In the genomic region with DNA sequence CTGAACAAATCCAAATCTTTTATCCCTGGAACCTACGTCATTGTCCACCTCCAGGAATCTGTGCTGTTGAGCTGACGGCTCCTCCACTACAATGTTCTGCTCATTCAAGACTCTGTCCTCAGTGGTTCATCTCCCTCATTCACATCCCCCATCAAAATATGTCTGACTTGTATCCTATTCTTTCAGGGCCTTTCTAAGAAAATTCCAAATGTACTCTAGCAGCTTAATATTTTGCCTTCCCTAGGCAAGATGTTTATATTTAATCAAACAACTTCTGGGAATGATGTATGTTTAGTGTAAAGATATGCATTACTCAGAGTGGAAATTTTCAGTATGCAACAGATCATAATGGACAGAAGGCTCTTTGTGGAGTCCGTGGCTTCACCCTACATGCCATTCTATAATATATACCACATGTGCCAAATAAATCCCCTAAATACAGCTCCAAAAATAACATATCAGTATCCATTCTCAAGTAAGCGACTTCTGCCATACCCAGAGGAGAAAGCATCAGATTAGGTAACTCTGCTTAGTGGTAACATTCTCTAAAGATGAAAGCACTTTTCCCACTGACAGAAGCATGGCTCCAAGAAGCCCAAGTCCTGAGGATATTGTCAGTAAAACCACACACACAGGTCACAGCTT, we compare ENCODE assay signal across 20 cellular contexts.
A peak's percentile ranks its signal among the peaks of the same experiment; 100 is the strongest.
DNase-seq lines count a peak whose midpoint lies in the region; ATAC-seq, FAIRE-seq and TF ChIP-seq lines count a peak whose summit lies in the region.
"Had no signal": no experiment of that assay in that cellular context is flagged by ENCODE, and none has a peak within 500 bp of the region (broad histone marks: within the 10 kb centered on the region; RNA-seq: fewer than 3 reads in every experiment).

No MANE protein-coding gene starts in this region.

- no peaks in the 10 kb centered on the region for H3K36me3 ChIP-seq in bronchial epithelial cell (ENCODE audit: control insufficient read depth, insufficient read depth, low read length)
- no peaks in the 10 kb centered on the region for H3K36me3 ChIP-seq in body of pancreas (replicated peaks in 1 of 2; ENCODE audit: insufficient read depth in 1 of 2, low read depth in 2 of 2)
- H3K36me3 ChIP-seq in upper lobe of right lung: no peaks in the 10 kb centered on the region
- H3K36me3 ChIP-seq: thyroid gland had no signal

- H3K27ac ChIP-seq in body of pancreas (no peak overlapping the region), upper lobe of right lung (no peak overlapping the region)
- H3K27ac ChIP-seq: epithelial cell of prostate, thyroid gland had no signal

- no peak for TF ChIP-seq POLR2A in body of pancreas (IDR thresholded peaks at IDR 0.05)

- intact Hi-C loops in body of pancreas (cut with DNase I): no loop called here
- intact Hi-C loops in upper lobe of right lung (cut with DNase I): no loop called here

- 80 to 91% methylated on average over 4 of the region's 4 CpGs for WGBS in body of pancreas, 2 donors

- peaks cover 5% of the 10 kb centered on the region for H3K4me1 ChIP-seq in body of pancreas
- no peaks in the 10 kb centered on the region for H3K4me1 ChIP-seq in upper lobe of right lung

- TF ChIP-seq CTCF in bronchial epithelial cell (IDR thresholded peaks at IDR 0.05; ENCODE audit: insufficient read depth, low read length, severe bottlenecking) (no peak), body of pancreas (IDR thresholded peaks at IDR 0.05) (no peak), upper lobe of right lung (IDR thresholded peaks at IDR 0.05) (no peak)

- no peak for ATAC-seq in GM21528 (IDR thresholded peaks at IDR 0.05; ENCODE audit: low FRiP score, unreplicated experiment)
- no peak for ATAC-seq in body of pancreas
- ATAC-seq in upper lobe of right lung: no peak
- ATAC-seq: GM23338, left ventricle myocardium superior, natural killer cell had no signal

- H3K4me3 ChIP-seq in bronchial epithelial cell (ENCODE audit: low read depth, low read length): no peak overlapping the region
- no peak overlapping the region for H3K4me3 ChIP-seq in body of pancreas
- H3K4me3 ChIP-seq in upper lobe of right lung: no peak overlapping the region
- H3K4me3 ChIP-seq: GM23338, thyroid gland had no signal

- H3K27me3 ChIP-seq in bronchial epithelial cell (ENCODE audit: control insufficient read depth, insufficient read depth, low read length): no peaks in the 10 kb centered on the region
- no peaks in the 10 kb centered on the region for H3K27me3 ChIP-seq in body of pancreas
- H3K27me3 ChIP-seq in upper lobe of right lung: no peaks in the 10 kb centered on the region
- H3K27me3 ChIP-seq: thyroid gland had no signal

- H3K9me3 ChIP-seq in body of pancreas (no peaks in the 10 kb centered on the region), upper lobe of right lung (no peaks in the 10 kb centered on the region)
- H3K9me3 ChIP-seq: thyroid gland had no signal

- FAIRE-seq in bronchial epithelial cell (lab: Jason Lieb, UNC): no peak

- DNase-seq in AG08396 (ENCODE audit: low spot score) (peak; percentile 48), HS-5 (ENCODE audit: low read depth) (peak; percentile 86), bronchial epithelial cell (ENCODE audit: low read depth) (peak; percentile 29), hepatic stellate cell (ENCODE audit: low spot score) (peak; percentile 54), germinal center (ENCODE audit: low spot score) (no peak), body of pancreas (no peak), upper lobe of right lung (no peak)
- DNase-seq: ACHN; activated naive CD4-positive, alpha-beta T cell treated with anti-CD3 and anti-CD28 coated beads for 36 hours; cerebellar nuclear complex; left ventricle myocardium superior; MV-4-11; natural killer cell; NCI-H2081; NCI-H748 treated with DMSO at 0.1 percent for 48 hours; stimulated activated CD8-positive, alpha-beta memory T cell treated with anti-CD3 and anti-CD28 coated beads, Interleukin-4, amount 100 ng/mL, for 48 hours; thyroid gland had no signal

Comparison
In these comparisons a context has a peak if more than half of its experiments do, and no peak if none do; other contexts are left out.
1. DNase-seq: peak in AG08396 (single experiment), HS-5 (single experiment), bronchial epithelial cell (single experiment) and hepatic stellate cell (single experiment); none in germinal center (single experiment), body of pancreas (0 of 4) and upper lobe of right lung (single experiment).